ENCODE assay signal across 21 cellular contexts in genomic region chr3:177740270-177740669, GRCh38.
"Had no signal": no experiment of that assay in that cellular context is flagged by ENCODE, and none has a peak within 500 bp of the region (broad histone marks: within the 10 kb centered on the region; RNA-seq: fewer than 3 reads in every experiment).

No MANE protein-coding gene starts in this region.

- H2AFZ ChIP-seq: hepatocyte had no signal

- H3K4me2 ChIP-seq: hepatocyte had no signal

- ATAC-seq: mucosa of descending colon; naive thymus-derived CD8-positive, alpha-beta T cell; sciatic nerve; stimulated activated naive B cell treated with anti-CD40 and anti-IgM and Interleukin-4, amounts not matched to agents 10 μg/mL and 1 μg/mL and 100 μg/mL, for 72 hours; stimulated activated naive CD8-positive, alpha-beta T cell treated with anti-CD3 and anti-CD28 coated beads, Interleukin-15, amount 100 ng/mL, for 72 hours had no signal

- H3K27ac ChIP-seq: hepatocyte, neutrophil, spleen, thoracic aorta had no signal

- DNase-seq: cortex of kidney; dorsolateral prefrontal cortex; effector CD8-positive, alpha-beta T cell; foreskin melanocyte; head of caudate nucleus; mammary epithelial cell; mucosa of descending colon; naive thymus-derived CD8-positive, alpha-beta T cell; posterior cingulate gyrus; spleen; stimulated activated CD4-positive, alpha-beta T cell treated with anti-CD3 and anti-CD28 coated beads, Interleukin-15, amount 100 ng/mL, for 24 hours; stimulated activated CD4-positive, alpha-beta T cell treated with anti-CD3 and anti-CD28 coated beads, Interleukin-2, amount 100 ng/mL, for 24 hours; stimulated activated CD4-positive, alpha-beta T cell treated with anti-CD3 and anti-CD28 coated beads, Interleukin-4, amount 100 ng/mL, for 4 hours; stimulated activated naive B cell treated with anti-CD40 and anti-IgM and Interleukin-4, amounts not matched to agents 10 μg/mL and 1 μg/mL and 100 μg/mL, for 72 hours; stimulated activated naive CD8-positive, alpha-beta T cell treated with anti-CD3 and anti-CD28 coated beads, Interleukin-15, amount 100 ng/mL, for 72 hours; substantia nigra; trophoblast cell had no signal

- H3K79me2 ChIP-seq: hepatocyte had no signal

- H3K36me3 Mint-ChIP-seq: stimulated activated naive B cell treated with anti-CD40 and anti-IgM and Interleukin-4, amounts not matched to agents 10 μg/mL and 1 μg/mL and 100 μg/mL, for 72 hours had no signal

- H3K4me1 ChIP-seq: spleen had no signal

- H3K9me3 ChIP-seq: mucosa of descending colon, neutrophil, spleen, thoracic aorta had no signal

- H3K4me1 Mint-ChIP-seq: stimulated activated naive CD8-positive, alpha-beta T cell treated with anti-CD3 and anti-CD28 coated beads, Interleukin-15, amount 100 ng/mL, for 72 hours had no signal

- H3K27ac Mint-ChIP-seq: naive thymus-derived CD8-positive, alpha-beta T cell; stimulated activated naive B cell treated with anti-CD40 and anti-IgM and Interleukin-4, amounts not matched to agents 10 μg/mL and 1 μg/mL and 100 μg/mL, for 72 hours; stimulated activated naive CD8-positive, alpha-beta T cell treated with anti-CD3 and anti-CD28 coated beads, Interleukin-15, amount 100 ng/mL, for 72 hours had no signal

- H3K4me3 Mint-ChIP-seq: naive thymus-derived CD8-positive, alpha-beta T cell; stimulated activated naive B cell treated with anti-CD40 and anti-IgM and Interleukin-4, amounts not matched to agents 10 μg/mL and 1 μg/mL and 100 μg/mL, for 72 hours; stimulated activated naive CD8-positive, alpha-beta T cell treated with anti-CD3 and anti-CD28 coated beads, Interleukin-15, amount 100 ng/mL, for 72 hours had no signal

- H3K36me3 ChIP-seq: neutrophil, spleen, thoracic aorta had no signal

- H3K27me3 ChIP-seq: dorsolateral prefrontal cortex, hepatocyte, neutrophil, spleen had no signal

- H3K27me3 Mint-ChIP-seq: naive thymus-derived CD8-positive, alpha-beta T cell; stimulated activated naive B cell treated with anti-CD40 and anti-IgM and Interleukin-4, amounts not matched to agents 10 μg/mL and 1 μg/mL and 100 μg/mL, for 72 hours; stimulated activated naive CD8-positive, alpha-beta T cell treated with anti-CD3 and anti-CD28 coated beads, Interleukin-15, amount 100 ng/mL, for 72 hours had no signal

- H3K9me3 Mint-ChIP-seq: naive thymus-derived CD8-positive, alpha-beta T cell had no signal

- H3K4me3 ChIP-seq: dorsolateral prefrontal cortex, hepatocyte, mucosa of descending colon, spleen, thoracic aorta had no signal
